Comparison of ENCODE assay signal across 1 cellular context in the genomic region with DNA sequence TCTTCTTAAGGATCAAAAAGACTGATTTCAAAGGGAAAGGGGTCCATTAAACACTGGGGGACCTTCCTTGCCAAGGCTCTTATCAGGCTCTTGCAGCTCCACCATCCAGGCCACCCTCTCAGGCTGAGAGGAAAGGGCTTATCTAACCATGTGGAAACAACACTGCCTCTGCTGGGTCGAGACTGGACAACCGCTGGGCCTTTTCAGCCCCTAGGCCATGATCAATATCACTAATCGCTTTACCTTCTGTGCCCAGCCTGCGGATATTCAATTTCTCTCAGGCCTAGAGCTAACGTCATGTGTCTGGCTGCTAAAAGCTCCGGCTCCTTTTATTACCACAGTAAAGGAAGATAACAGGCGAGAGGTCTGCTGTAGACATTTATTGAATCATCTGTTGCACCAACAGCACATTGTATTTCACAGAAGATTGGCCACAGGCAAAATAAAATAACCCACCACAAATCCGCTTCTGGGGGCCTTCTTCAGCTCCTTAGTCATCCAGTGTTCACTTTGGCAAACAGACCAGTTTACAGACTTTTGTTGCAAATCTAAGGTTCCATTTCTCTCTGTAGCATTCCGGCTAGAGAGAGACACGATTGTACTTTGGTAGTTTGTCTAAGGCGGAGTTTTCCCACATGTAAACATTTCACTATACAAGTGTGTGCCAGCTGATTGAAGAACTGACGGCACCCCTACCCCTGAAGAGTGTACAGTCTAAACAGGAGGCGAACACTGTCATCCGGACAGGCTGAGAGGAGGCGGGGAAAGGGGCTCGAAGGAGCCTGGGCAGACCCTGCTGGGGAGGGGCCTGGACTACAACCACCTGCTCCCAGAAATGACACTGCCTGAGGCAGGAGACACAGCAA.
TF ChIP-seq lines count a peak whose summit lies in the region.

No MANE protein-coding gene starts in this region.

TF ChIP-seq in HepG2, 621 proteins besides CTCF, POLR2A, EP300 and RAD21 (continued from another document and continues in another):
- TF ChIP-seq, protein P1, sequence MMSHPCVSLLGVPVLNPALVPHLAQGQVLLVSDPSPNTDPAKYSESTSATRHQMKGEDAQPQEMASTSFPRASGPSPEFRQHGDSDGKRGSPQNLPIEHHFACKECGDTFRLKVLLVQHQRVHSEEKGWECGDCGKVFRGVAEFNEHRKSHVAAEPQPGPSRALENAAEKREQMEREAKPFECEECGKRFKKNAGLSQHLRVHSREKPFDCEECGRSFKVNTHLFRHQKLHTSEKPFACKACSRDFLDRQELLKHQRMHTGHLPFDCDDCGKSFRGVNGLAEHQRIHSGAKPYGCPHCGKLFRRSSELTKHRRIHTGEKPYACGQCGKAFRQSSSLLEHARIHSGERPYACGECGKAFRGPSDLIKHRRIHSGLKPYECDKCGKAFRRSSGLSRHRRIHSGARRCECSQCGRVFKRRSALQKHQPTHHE (CRISPR knock-in tag; IDR thresholded peaks at IDR 0.05; ENCODE audit: borderline replicate concordance) = no peak
- TF ChIP-seq HOXA5 (CRISPR knock-in tag; IDR thresholded peaks at IDR 0.05) (0 out of 2 replicates have a peak, but pooled peaks have one; percentile 18), KLF16 (CRISPR knock-in tag; IDR thresholded peaks at IDR 0.05) (no peak; a peak in 1 of 4 replicates), ZNF644 (CRISPR knock-in tag; IDR thresholded peaks at IDR 0.05; ENCODE audit: low read depth) (peak; percentile 55; the same call in 1 of the 2 replicates), NR2C2 (CRISPR knock-in tag; IDR thresholded peaks at IDR 0.05; ENCODE audit: borderline replicate concordance) (no peak), SPEN (CRISPR knock-in tag; IDR thresholded peaks at IDR 0.05; ENCODE audit: low read depth) (no peak; the same call in 1 of the 2 replicates), ZMYM4 (CRISPR knock-in tag; IDR thresholded peaks at IDR 0.05) (no peak), ZNF20 (CRISPR knock-in tag; IDR thresholded peaks at IDR 0.05) (no peak), NFKB2 (CRISPR knock-in tag; IDR thresholded peaks at IDR 0.05; ENCODE audit: borderline replicate concordance) (no peak), REPIN1 (CRISPR knock-in tag; IDR thresholded peaks at IDR 0.05; ENCODE audit: borderline replicate concordance, low read depth) (0 out of 2 replicates have a peak, but pooled peaks have one; percentile 37), MAF1 (CRISPR knock-in tag; IDR thresholded peaks at IDR 0.05; ENCODE audit: borderline replicate concordance) (no peak), TAF15 (IDR thresholded peaks at IDR 0.05; ENCODE audit: low read depth, low read length, poor library complexity, severe bottlenecking) (no peak), FOXO1 (CRISPR knock-in tag; IDR thresholded peaks at IDR 0.05) (peak; percentile 49; the same call in 1 of the 2 replicates), ARNTL (CRISPR knock-in tag; IDR thresholded peaks at IDR 0.05) (no peak), ZBTB7A (CRISPR knock-in tag; IDR thresholded peaks at IDR 0.05) (no peak), ZNF569 (CRISPR knock-in tag; IDR thresholded peaks at IDR 0.05; ENCODE audit: borderline replicate concordance) (no peak), TBX3 (IDR thresholded peaks at IDR 0.05; ENCODE audit: borderline replicate concordance) (peak; percentile 28; the same call in 1 of the 2 replicates), ZNF549 (CRISPR knock-in tag; IDR thresholded peaks at IDR 0.05) (no peak), BORCS8-MEF2B (CRISPR knock-in tag; IDR thresholded peaks at IDR 0.05) (no peak), HNRNPLL (IDR thresholded peaks at IDR 0.05; ENCODE audit: low read depth, low read length, poor library complexity, severe bottlenecking) (no peak), MTF2 (CRISPR knock-in tag; IDR thresholded peaks at IDR 0.05; ENCODE audit: borderline replicate concordance) (no peak), NFE2 (CRISPR knock-in tag; IDR thresholded peaks at IDR 0.05) (no peak), ZNF225 (CRISPR knock-in tag; IDR thresholded peaks at IDR 0.05) (no peak), PAF1 (CRISPR knock-in tag; IDR thresholded peaks at IDR 0.05) (no peak), TBP (CRISPR knock-in tag; IDR thresholded peaks at IDR 0.05) (no peak), TBX2 (CRISPR knock-in tag; IDR thresholded peaks at IDR 0.05; ENCODE audit: borderline replicate concordance) (peak; percentile 55; the same call in 1 of the 2 replicates), NFYB (CRISPR knock-in tag; IDR thresholded peaks at IDR 0.05) (no peak)
- TF ChIP-seq, protein P2, sequence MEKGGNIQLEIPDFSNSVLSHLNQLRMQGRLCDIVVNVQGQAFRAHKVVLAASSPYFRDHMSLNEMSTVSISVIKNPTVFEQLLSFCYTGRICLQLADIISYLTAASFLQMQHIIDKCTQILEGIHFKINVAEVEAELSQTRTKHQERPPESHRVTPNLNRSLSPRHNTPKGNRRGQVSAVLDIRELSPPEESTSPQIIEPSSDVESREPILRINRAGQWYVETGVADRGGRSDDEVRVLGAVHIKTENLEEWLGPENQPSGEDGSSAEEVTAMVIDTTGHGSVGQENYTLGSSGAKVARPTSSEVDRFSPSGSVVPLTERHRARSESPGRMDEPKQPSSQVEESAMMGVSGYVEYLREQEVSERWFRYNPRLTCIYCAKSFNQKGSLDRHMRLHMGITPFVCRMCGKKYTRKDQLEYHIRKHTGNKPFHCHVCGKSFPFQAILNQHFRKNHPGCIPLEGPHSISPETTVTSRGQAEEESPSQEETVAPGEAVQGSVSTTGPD (CRISPR knock-in tag; IDR thresholded peaks at IDR 0.05) = no peak
- TF ChIP-seq, protein P3, sequence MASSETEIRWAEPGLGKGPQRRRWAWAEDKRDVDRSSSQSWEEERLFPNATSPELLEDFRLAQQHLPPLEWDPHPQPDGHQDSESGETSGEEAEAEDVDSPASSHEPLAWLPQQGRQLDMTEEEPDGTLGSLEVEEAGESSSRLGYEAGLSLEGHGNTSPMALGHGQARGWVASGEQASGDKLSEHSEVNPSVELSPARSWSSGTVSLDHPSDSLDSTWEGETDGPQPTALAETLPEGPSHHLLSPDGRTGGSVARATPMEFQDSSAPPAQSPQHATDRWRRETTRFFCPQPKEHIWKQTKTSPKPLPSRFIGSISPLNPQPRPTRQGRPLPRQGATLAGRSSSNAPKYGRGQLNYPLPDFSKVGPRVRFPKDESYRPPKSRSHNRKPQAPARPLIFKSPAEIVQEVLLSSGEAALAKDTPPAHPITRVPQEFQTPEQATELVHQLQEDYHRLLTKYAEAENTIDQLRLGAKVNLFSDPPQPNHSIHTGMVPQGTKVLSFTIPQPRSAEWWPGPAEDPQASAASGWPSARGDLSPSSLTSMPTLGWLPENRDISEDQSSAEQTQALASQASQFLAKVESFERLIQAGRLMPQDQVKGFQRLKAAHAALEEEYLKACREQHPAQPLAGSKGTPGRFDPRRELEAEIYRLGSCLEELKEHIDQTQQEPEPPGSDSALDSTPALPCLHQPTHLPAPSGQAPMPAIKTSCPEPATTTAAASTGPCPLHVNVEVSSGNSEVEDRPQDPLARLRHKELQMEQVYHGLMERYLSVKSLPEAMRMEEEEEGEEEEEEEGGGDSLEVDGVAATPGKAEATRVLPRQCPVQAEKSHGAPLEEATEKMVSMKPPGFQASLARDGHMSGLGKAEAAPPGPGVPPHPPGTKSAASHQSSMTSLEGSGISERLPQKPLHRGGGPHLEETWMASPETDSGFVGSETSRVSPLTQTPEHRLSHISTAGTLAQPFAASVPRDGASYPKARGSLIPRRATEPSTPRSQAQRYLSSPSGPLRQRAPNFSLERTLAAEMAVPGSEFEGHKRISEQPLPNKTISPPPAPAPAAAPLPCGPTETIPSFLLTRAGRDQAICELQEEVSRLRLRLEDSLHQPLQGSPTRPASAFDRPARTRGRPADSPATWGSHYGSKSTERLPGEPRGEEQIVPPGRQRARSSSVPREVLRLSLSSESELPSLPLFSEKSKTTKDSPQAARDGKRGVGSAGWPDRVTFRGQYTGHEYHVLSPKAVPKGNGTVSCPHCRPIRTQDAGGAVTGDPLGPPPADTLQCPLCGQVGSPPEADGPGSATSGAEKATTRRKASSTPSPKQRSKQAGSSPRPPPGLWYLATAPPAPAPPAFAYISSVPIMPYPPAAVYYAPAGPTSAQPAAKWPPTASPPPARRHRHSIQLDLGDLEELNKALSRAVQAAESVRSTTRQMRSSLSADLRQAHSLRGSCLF (CRISPR knock-in tag; IDR thresholded peaks at IDR 0.05; ENCODE audit: borderline replicate concordance) = no peak
- TF ChIP-seq, protein P4, sequence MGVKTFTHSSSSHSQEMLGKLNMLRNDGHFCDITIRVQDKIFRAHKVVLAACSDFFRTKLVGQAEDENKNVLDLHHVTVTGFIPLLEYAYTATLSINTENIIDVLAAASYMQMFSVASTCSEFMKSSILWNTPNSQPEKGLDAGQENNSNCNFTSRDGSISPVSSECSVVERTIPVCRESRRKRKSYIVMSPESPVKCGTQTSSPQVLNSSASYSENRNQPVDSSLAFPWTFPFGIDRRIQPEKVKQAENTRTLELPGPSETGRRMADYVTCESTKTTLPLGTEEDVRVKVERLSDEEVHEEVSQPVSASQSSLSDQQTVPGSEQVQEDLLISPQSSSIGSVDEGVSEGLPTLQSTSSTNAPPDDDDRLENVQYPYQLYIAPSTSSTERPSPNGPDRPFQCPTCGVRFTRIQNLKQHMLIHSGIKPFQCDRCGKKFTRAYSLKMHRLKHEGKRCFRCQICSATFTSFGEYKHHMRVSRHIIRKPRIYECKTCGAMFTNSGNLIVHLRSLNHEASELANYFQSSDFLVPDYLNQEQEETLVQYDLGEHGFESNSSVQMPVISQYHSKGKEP (CRISPR knock-in tag; IDR thresholded peaks at IDR 0.05) = no peak
- TF ChIP-seq, protein P5, sequence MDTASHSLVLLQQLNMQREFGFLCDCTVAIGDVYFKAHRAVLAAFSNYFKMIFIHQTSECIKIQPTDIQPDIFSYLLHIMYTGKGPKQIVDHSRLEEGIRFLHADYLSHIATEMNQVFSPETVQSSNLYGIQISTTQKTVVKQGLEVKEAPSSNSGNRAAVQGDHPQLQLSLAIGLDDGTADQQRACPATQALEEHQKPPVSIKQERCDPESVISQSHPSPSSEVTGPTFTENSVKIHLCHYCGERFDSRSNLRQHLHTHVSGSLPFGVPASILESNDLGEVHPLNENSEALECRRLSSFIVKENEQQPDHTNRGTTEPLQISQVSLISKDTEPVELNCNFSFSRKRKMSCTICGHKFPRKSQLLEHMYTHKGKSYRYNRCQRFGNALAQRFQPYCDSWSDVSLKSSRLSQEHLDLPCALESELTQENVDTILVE (CRISPR knock-in tag; IDR thresholded peaks at IDR 0.05) = no peak
- TF ChIP-seq, protein P6, sequence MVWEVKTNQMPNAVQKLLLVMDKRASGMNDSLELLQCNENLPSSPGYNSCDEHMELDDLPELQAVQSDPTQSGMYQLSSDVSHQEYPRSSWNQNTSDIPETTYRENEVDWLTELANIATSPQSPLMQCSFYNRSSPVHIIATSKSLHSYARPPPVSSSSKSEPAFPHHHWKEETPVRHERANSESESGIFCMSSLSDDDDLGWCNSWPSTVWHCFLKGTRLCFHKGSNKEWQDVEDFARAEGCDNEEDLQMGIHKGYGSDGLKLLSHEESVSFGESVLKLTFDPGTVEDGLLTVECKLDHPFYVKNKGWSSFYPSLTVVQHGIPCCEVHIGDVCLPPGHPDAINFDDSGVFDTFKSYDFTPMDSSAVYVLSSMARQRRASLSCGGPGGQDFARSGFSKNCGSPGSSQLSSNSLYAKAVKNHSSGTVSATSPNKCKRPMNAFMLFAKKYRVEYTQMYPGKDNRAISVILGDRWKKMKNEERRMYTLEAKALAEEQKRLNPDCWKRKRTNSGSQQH (CRISPR knock-in tag; IDR thresholded peaks at IDR 0.05; ENCODE audit: low read depth) = 0 out of 2 replicates have a peak, but pooled peaks have one; percentile 47
- TF ChIP-seq, protein P7, sequence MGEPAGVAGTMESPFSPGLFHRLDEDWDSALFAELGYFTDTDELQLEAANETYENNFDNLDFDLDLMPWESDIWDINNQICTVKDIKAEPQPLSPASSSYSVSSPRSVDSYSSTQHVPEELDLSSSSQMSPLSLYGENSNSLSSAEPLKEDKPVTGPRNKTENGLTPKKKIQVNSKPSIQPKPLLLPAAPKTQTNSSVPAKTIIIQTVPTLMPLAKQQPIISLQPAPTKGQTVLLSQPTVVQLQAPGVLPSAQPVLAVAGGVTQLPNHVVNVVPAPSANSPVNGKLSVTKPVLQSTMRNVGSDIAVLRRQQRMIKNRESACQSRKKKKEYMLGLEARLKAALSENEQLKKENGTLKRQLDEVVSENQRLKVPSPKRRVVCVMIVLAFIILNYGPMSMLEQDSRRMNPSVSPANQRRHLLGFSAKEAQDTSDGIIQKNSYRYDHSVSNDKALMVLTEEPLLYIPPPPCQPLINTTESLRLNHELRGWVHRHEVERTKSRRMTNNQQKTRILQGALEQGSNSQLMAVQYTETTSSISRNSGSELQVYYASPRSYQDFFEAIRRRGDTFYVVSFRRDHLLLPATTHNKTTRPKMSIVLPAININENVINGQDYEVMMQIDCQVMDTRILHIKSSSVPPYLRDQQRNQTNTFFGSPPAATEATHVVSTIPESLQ (CRISPR knock-in tag; conservative IDR thresholded peaks at IDR 0.05) = no peak
- TF ChIP-seq, protein P8, sequence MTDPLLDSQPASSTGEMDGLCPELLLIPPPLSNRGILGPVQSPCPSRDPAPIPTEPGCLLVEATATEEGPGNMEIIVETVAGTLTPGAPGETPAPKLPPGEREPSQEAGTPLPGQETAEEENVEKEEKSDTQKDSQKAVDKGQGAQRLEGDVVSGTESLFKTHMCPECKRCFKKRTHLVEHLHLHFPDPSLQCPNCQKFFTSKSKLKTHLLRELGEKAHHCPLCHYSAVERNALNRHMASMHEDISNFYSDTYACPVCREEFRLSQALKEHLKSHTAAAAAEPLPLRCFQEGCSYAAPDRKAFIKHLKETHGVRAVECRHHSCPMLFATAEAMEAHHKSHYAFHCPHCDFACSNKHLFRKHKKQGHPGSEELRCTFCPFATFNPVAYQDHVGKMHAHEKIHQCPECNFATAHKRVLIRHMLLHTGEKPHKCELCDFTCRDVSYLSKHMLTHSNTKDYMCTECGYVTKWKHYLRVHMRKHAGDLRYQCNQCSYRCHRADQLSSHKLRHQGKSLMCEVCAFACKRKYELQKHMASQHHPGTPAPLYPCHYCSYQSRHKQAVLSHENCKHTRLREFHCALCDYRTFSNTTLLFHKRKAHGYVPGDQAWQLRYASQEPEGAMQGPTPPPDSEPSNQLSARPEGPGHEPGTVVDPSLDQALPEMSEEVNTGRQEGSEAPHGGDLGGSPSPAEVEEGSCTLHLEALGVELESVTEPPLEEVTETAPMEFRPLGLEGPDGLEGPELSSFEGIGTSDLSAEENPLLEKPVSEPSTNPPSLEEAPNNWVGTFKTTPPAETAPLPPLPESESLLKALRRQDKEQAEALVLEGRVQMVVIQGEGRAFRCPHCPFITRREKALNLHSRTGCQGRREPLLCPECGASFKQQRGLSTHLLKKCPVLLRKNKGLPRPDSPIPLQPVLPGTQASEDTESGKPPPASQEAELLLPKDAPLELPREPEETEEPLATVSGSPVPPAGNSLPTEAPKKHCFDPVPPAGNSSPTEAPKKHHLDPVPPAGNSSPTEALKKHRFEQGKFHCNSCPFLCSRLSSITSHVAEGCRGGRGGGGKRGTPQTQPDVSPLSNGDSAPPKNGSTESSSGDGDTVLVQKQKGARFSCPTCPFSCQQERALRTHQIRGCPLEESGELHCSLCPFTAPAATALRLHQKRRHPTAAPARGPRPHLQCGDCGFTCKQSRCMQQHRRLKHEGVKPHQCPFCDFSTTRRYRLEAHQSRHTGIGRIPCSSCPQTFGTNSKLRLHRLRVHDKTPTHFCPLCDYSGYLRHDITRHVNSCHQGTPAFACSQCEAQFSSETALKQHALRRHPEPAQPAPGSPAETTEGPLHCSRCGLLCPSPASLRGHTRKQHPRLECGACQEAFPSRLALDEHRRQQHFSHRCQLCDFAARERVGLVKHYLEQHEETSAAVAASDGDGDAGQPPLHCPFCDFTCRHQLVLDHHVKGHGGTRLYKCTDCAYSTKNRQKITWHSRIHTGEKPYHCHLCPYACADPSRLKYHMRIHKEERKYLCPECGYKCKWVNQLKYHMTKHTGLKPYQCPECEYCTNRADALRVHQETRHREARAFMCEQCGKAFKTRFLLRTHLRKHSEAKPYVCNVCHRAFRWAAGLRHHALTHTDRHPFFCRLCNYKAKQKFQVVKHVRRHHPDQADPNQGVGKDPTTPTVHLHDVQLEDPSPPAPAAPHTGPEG (CRISPR knock-in tag; IDR thresholded peaks at IDR 0.05) = no peak
